In the genomic region with DNA sequence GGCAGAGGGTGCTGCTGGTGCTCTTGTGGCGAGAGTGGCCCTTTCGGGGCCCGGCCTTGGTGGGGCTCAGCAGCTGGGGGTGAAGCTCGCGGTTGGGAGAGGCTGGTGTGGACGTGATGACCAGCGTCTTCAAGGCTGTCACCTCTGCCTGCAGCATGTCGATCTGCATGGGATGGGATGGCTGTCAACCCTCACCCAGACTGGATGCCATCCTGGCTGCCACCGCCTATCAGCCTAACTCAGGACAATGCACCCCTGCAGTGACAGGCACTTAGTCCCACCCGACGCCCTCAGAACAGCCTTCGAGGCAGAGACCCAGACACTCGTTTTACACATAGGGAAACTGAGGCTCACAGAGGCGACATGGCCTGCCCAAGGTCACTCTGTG, we compare ENCODE assay signal across 16 cellular contexts. TPM values are rescaled to one million over a fixed set of nuclear protein-coding genes. Genes with fewer than 3 reads are reported as not detected.
DNase-seq lines count a peak whose midpoint lies in the region; ATAC-seq and TF ChIP-seq lines count a peak whose summit lies in the region.
"Had no signal": no experiment of that assay in that cellular context is flagged by ENCODE, and none has a peak within 500 bp of the region (broad histone marks: within the 10 kb centered on the region; RNA-seq: fewer than 3 reads in every experiment).

No MANE protein-coding gene starts in this region.

- CTCF ChIA-PET in activated naive CD4-positive, alpha-beta T cell treated with anti-CD3 and anti-CD28 coated beads for 36 hours (lab: Charles Lee), result interaction anchor here (1.3 kb wide), 1 partner anchor 7 kb away, joined by 5 read pairs; no protein-coding TSS in a partner anchor

- H3K9me3 ChIP-seq in right cardiac atrium (ENCODE audit: control insufficient read depth, low read length), result no peaks in the 10 kb centered on the region
- H3K9me3 ChIP-seq in mucosa of descending colon, result no peaks in the 10 kb centered on the region
- no peaks in the 10 kb centered on the region for H3K9me3 ChIP-seq in gastrocnemius medialis

- H3K4me1 Mint-ChIP-seq in GM23338, result peaks cover 34% of the 10 kb centered on the region
- no peaks in the 10 kb centered on the region for H3K4me1 Mint-ChIP-seq in activated naive CD4-positive, alpha-beta T cell treated with anti-CD3 and anti-CD28 coated beads for 36 hours (ENCODE audit: low read depth)
- H3K4me1 Mint-ChIP-seq: CD4-positive, alpha-beta memory T cell; IgD-negative memory B cell had no signal

- no peaks in the 10 kb centered on the region for H3F3A ChIP-seq in GM23338 (replicated peaks; ENCODE audit: low read depth)

- 88% methylated on average over 14 of the region's 14 CpGs for WGBS in right cardiac atrium

- H3K27me3 Mint-ChIP-seq in GM23338 (ENCODE audit: insufficient read depth, low read depth, poor library complexity), result peaks cover 7% of the 10 kb centered on the region
- H3K27me3 Mint-ChIP-seq in activated naive CD4-positive, alpha-beta T cell treated with anti-CD3 and anti-CD28 coated beads for 36 hours (ENCODE audit: low read depth), result no peaks in the 10 kb centered on the region
- H3K27me3 Mint-ChIP-seq: CD4-positive, alpha-beta memory T cell had no signal

- H3K36me3 ChIP-seq in GM23338 (ENCODE audit: insufficient read depth) (no peaks in the 10 kb centered on the region; the same call in 1 of the 2 replicates), mucosa of descending colon (ENCODE audit: low read depth) (no peaks in the 10 kb centered on the region), gastrocnemius medialis (no peaks in the 10 kb centered on the region)

- in situ Hi-C loops in gastrocnemius medialis (cut with MboI; ENCODE audit: low sequenced_read_pairs in 4 of 4), result no loop called here

- no peak for TF ChIP-seq CTCF in GM23338 (conservative IDR thresholded peaks at IDR 0.05; ENCODE audit: low read depth in 2 of 2)
- TF ChIP-seq CTCF in mucosa of descending colon (IDR thresholded peaks at IDR 0.05), result no peak
- TF ChIP-seq CTCF in gastrocnemius medialis (IDR thresholded peaks at IDR 0.05 in 4 of 5, conservative IDR thresholded peaks at IDR 0.05 in 1 of 5), result no peak

- no peak for TF ChIP-seq POLR2A in gastrocnemius medialis (IDR thresholded peaks at IDR 0.05)

- no peak overlapping the region for H3K4me2 ChIP-seq in GM23338
- H3K4me2 ChIP-seq: KMS-11 had no signal

- H3K4me1 ChIP-seq in right cardiac atrium (ENCODE audit: control insufficient read depth, insufficient read depth, low read length) (peaks cover 3% of the 10 kb centered on the region), GM23338 (ENCODE audit: insufficient read depth) (peaks cover 10% of the 10 kb centered on the region), mucosa of descending colon (ENCODE audit: low read depth) (no peaks in the 10 kb centered on the region), gastrocnemius medialis (no peaks in the 10 kb centered on the region)

- H3K9me2 ChIP-seq in GM23338 (ENCODE audit: insufficient read depth), result no peaks in the 10 kb centered on the region

- H2AFZ ChIP-seq in GM23338, result no peak overlapping the region

- no peaks in the 10 kb centered on the region for H3K79me2 ChIP-seq in GM23338 (replicated peaks; ENCODE audit: insufficient read depth)

- no peak overlapping the region for H3K27ac ChIP-seq in right cardiac atrium (ENCODE audit: low read length)
- no peak overlapping the region for H3K27ac ChIP-seq in GM23338 (ENCODE audit: low read depth)
- no peak overlapping the region for H3K27ac ChIP-seq in gastrocnemius medialis
- H3K27ac ChIP-seq: C4-2B, KMS-11 had no signal

- H3K9me3 Mint-ChIP-seq in GM23338, result no peaks in the 10 kb centered on the region; the same call in 2 of the 3 replicates
- no peaks in the 10 kb centered on the region for H3K9me3 Mint-ChIP-seq in activated naive CD4-positive, alpha-beta T cell treated with anti-CD3 and anti-CD28 coated beads for 36 hours
- H3K9me3 Mint-ChIP-seq: IgD-negative memory B cell had no signal

- peak overlapping the region; percentile 50; the same call in 1 of the 2 replicates for H3K27ac Mint-ChIP-seq in GM23338
- H3K27ac Mint-ChIP-seq in activated naive CD4-positive, alpha-beta T cell treated with anti-CD3 and anti-CD28 coated beads for 36 hours, result no peak overlapping the region
- H3K27ac Mint-ChIP-seq: CD4-positive, alpha-beta memory T cell; IgD-negative memory B cell had no signal

- H3K4me3 Mint-ChIP-seq in GM23338, result no peak overlapping the region
- H3K4me3 Mint-ChIP-seq in activated naive CD4-positive, alpha-beta T cell treated with anti-CD3 and anti-CD28 coated beads for 36 hours, result no peak overlapping the region
- H3K4me3 Mint-ChIP-seq: CD4-positive, alpha-beta memory T cell; IgD-negative memory B cell had no signal

- no peaks in the 10 kb centered on the region for H3K36me3 Mint-ChIP-seq in GM23338 (ENCODE audit: low read depth)
- no peaks in the 10 kb centered on the region for H3K36me3 Mint-ChIP-seq in activated naive CD4-positive, alpha-beta T cell treated with anti-CD3 and anti-CD28 coated beads for 36 hours (ENCODE audit: low read depth)
- H3K36me3 Mint-ChIP-seq: CD4-positive, alpha-beta memory T cell; IgD-negative memory B cell had no signal

- no peak overlapping the region for H3K4me3 ChIP-seq in right cardiac atrium (ENCODE audit: low read length)
- no peak overlapping the region for H3K4me3 ChIP-seq in GM23338
- no peak overlapping the region for H3K4me3 ChIP-seq in mucosa of descending colon
- H3K4me3 ChIP-seq in gastrocnemius medialis, result no peak overlapping the region

- peak; percentile 2 to 47 (median 37) for DNase-seq in right cardiac atrium
- DNase-seq in left cardiac atrium, result no peak
- no peak for DNase-seq in GM23338 (ENCODE audit: low spot score)
- peak in 2 of 3 donors; percentile 3 to 38 for DNase-seq in mucosa of descending colon
- DNase-seq in activated naive CD4-positive, alpha-beta T cell treated with anti-CD3 and anti-CD28 coated beads for 36 hours, result no peak
- no peak for DNase-seq in COR-L47 (lab: John Stamatoyannopoulos, UW)
- DNase-seq in gastrocnemius medialis, result no peak
- DNase-seq: ACHN; CD4-positive, alpha-beta memory T cell; DMS153; DMS79 treated with DMSO at 0.1 percent for 48 hours; EL had no signal

- intact Hi-C loops in right cardiac atrium (cut with DNase I) (no loop called here), left cardiac atrium (cut with DNase I) (no loop called here), mucosa of descending colon (cut with DNase I, micrococcal nuclease) (no loop called here), gastrocnemius medialis (cut with DNase I; ENCODE audit: low total_unique reads) (no loop called here)
- intact Hi-C loops in activated naive CD4-positive, alpha-beta T cell treated with anti-CD3 and anti-CD28 coated beads for 36 hours (cut with micrococcal nuclease), result no loop called here

- no peaks in the 10 kb centered on the region for H3K27me3 ChIP-seq in right cardiac atrium (ENCODE audit: control insufficient read depth, insufficient read depth)
- no peaks in the 10 kb centered on the region for H3K27me3 ChIP-seq in GM23338 (ENCODE audit: insufficient read depth)
- H3K27me3 ChIP-seq in gastrocnemius medialis, result no peaks in the 10 kb centered on the region

- H4K20me1 ChIP-seq in GM23338 (replicated peaks; ENCODE audit: insufficient read depth), result no peaks in the 10 kb centered on the region

- ATAC-seq in right cardiac atrium, result no peak
- ATAC-seq in left cardiac atrium, result no peak
- ATAC-seq in GM23338, result no peak
- ATAC-seq in mucosa of descending colon, result no peak
- ATAC-seq in gastrocnemius medialis, result no peak
- ATAC-seq: HCT116 had no signal

TF ChIP-seq in GM23338, 12 proteins besides CTCF, POLR2A, EP300 and RAD21:
- TF ChIP-seq, protein P1, sequence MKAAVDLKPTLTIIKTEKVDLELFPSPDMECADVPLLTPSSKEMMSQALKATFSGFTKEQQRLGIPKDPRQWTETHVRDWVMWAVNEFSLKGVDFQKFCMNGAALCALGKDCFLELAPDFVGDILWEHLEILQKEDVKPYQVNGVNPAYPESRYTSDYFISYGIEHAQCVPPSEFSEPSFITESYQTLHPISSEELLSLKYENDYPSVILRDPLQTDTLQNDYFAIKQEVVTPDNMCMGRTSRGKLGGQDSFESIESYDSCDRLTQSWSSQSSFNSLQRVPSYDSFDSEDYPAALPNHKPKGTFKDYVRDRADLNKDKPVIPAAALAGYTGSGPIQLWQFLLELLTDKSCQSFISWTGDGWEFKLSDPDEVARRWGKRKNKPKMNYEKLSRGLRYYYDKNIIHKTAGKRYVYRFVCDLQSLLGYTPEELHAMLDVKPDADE (IDR thresholded peaks at IDR 0.05), result no peak
- no peak for TF ChIP-seq ZNF331 (CRISPR knock-in tag; IDR thresholded peaks at IDR 0.05; ENCODE audit: low read depth)

RNA-seq across cellular contexts. Expression of a gene that starts 10.8 kb away (rescaled TPM):
- 10 to 100 TPM; 12.0 to 18.9 (median 14.9) TPM for total RNA-seq in right cardiac atrium
- 9.7 TPM for polyA plus RNA-seq in right cardiac atrium
- total RNA-seq in left cardiac atrium, result 10 to 100 TPM; 17.3 to 21.8 TPM
- 2.7 and 4.0 TPM in 2 replicates for total RNA-seq in GM23338 (2014; rRNA removed; shearing (Covaris generic))
- polyA plus RNA-seq in GM23338 (2016; fragmentation: Nextera tagmentation; extraction: Ambion mirVana), result 3.4 and 3.9 TPM in 2 replicates
- 10 to 100 TPM in 2 of 3 donors, 1 to 10 TPM in 1; 2.6 to 15.0 (median 11.8) TPM for total RNA-seq in mucosa of descending colon
- total RNA-seq in activated naive CD4-positive, alpha-beta T cell treated with anti-CD3 and anti-CD28 coated beads for 36 hours, result under 1 TPM; 0.52 to 0.74 TPM
- total RNA-seq in gastrocnemius medialis, result 1 to 10 TPM; 3.9 to 5.4 (median 4.9) TPM
- polyA plus RNA-seq: CD4-positive, alpha-beta memory T cell; IgD-negative memory B cell had no signal

RNA-seq across cellular contexts. Expression of a gene that starts 15.2 kb away (rescaled TPM):
- total RNA-seq in right cardiac atrium (10 to 100 TPM; 37.5 to 50.1 (median 42.5) TPM), left cardiac atrium (10 to 100 TPM; 70.5 to 90.6 TPM), mucosa of descending colon (10 to 100 TPM in 2 of 3 donors, 1 to 10 TPM in 1; 8.4 to 21.0 (median 11.5) TPM), gastrocnemius medialis (100 to 1,000 TPM in 2 of 4 donors, 10 to 100 TPM in 2; 40.7 to 196 (median 89.0) TPM)
- polyA plus RNA-seq in right cardiac atrium (43.1 TPM), GM23338 (2016; fragmentation: Nextera tagmentation; extraction: Ambion mirVana) (44.4 and 44.6 TPM in 2 replicates)
- total RNA-seq in GM23338 (2014; rRNA removed; shearing (Covaris generic)), result 73.5 and 91.4 TPM in 2 replicates
- total RNA-seq in activated naive CD4-positive, alpha-beta T cell treated with anti-CD3 and anti-CD28 coated beads for 36 hours, result 1 to 10 TPM; 4.2 to 4.3 TPM

RNA-seq across cellular contexts. Expression of a gene that starts 43.6 kb away (rescaled TPM):
- total RNA-seq in right cardiac atrium (1 to 10 TPM; 2.9 to 4.6 (median 3.2) TPM), left cardiac atrium (1 to 10 TPM; 3.4 to 3.9 TPM), mucosa of descending colon (1 to 10 TPM in 2 of 3 donors, under 1 TPM in 1; 0.41 to 2.8 (median 1.8) TPM), gastrocnemius medialis (1 to 10 TPM in 1 of 4 donors, under 1 TPM in 2, not detected in 1; 0.93 to 1.7 (median 0.94) TPM)
- polyA plus RNA-seq in right cardiac atrium (4.6 TPM), GM23338 (2016; fragmentation: Nextera tagmentation; extraction: Ambion mirVana) (0.44 and 0.75 TPM in 2 replicates)
- total RNA-seq in GM23338 (2014; rRNA removed; shearing (Covaris generic)), result 0.35 and 0.89 TPM in 2 replicates
- total RNA-seq in activated naive CD4-positive, alpha-beta T cell treated with anti-CD3 and anti-CD28 coated beads for 36 hours, result under 1 TPM; 0.45 to 0.49 TPM

Comparison
In these comparisons a context has a peak if more than half of its experiments do, and no peak if none do; other contexts are left out.
1. DNase-seq: peak in right cardiac atrium (3 of 3) and mucosa of descending colon (2 of 3); none in left cardiac atrium (single experiment), GM23338 (single experiment), activated naive CD4-positive, alpha-beta T cell treated with anti-CD3 and anti-CD28 coated beads for 36 hours (single experiment), COR-L47 (single experiment) and gastrocnemius medialis (0 of 2).